Comparison of ENCODE assay signal across 17 cellular contexts in the genomic region with DNA sequence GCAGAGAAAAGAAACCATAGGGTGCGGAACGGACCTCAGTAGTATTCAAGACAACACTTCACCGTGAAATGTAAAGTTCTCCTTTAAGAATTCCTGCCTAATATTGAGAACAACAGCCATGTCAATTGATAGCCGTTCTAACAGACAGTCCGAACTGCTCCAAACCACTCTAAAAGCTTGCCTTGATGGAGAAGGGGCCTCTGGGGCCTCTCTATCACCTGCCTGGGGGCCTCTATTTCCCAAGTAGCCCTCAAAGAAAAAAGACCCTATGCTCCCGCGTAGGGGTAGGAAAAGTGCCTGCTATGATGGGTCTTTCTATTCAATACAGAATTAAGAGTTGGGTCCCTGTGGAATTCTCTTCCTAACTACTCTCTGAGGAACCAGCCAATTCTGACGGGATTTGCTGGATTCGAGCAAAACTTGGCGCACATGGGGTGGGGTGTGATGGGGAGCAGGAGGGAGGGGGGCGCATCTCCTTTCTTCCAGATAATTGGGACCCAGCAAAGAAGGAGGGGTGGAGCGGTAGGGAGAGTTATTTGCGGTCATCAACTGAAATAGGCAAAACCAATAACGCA. TPM values are rescaled to one million over a fixed set of nuclear protein-coding genes. Genes with fewer than 3 reads are reported as not detected.
"Had no signal": no experiment of that assay in that cellular context is flagged by ENCODE, and none has a peak within 500 bp of the region (broad histone marks: within the 10 kb centered on the region; RNA-seq: fewer than 3 reads in every experiment).

No MANE protein-coding gene starts in this region.

- H3K27ac Mint-ChIP-seq: activated naive CD4-positive, alpha-beta T cell treated with anti-CD3 and anti-CD28 coated beads, Interleukin-2, amount 50 U/mL, for 24 hours had no signal

- H3K27ac ChIP-seq: body of pancreas had no signal

- H3K4me3 Mint-ChIP-seq: activated naive CD4-positive, alpha-beta T cell treated with anti-CD3 and anti-CD28 coated beads, Interleukin-2, amount 50 U/mL, for 24 hours had no signal

- ATAC-seq: body of pancreas; left colon; naive thymus-derived CD4-positive, alpha-beta T cell; sciatic nerve had no signal

- H3K9me3 Mint-ChIP-seq: activated naive CD4-positive, alpha-beta T cell treated with anti-CD3 and anti-CD28 coated beads, Interleukin-2, amount 50 U/mL, for 24 hours had no signal

- DNase-seq: activated CD4-positive, alpha-beta T cell treated with anti-CD3 and anti-CD28 coated beads, Interleukin-2, amount 50 U/mL, for 1 hour; activated CD4-positive, CD25-positive, alpha-beta regulatory T cell; activated effector memory CD4-positive, alpha-beta T cell treated with Interleukin-2 at 50 U/mL for 16 hours; activated T-cell treated with anti-CD3 and anti-CD28 coated beads, Interleukin-2, amount 50 U/mL, for 1 hour; body of pancreas; cerebellar nuclear complex; dermis blood vessel endothelial cell; left colon; naive thymus-derived CD4-positive, alpha-beta T cell; stimulated activated CD4-positive, alpha-beta T cell treated with anti-CD3 and anti-CD28 coated beads, Interleukin-2, amount 100 ng/mL, for 24 hours; stimulated activated naive CD4-positive, alpha-beta T cell treated with Interleukin-2 at 50 U/mL for 16 hours had no signal

RNA-seq across cellular contexts. Expression of a gene that starts 8.3 kb away (rescaled TPM):
- total RNA-seq: body of pancreas; dermis blood vessel endothelial cell; epithelial cell of proximal tubule; glomerular endothelial cell; left colon; lung; mononuclear cell; naive thymus-derived CD4-positive, alpha-beta T cell; sciatic nerve had no signal

RNA-seq across cellular contexts. Expression of a gene that starts 27.6 kb away (rescaled TPM):
- total RNA-seq: body of pancreas; dermis blood vessel endothelial cell; epithelial cell of proximal tubule; glomerular endothelial cell; left colon; mononuclear cell; naive thymus-derived CD4-positive, alpha-beta T cell had no signal
